In genomic region chr11:62540804-62541671, GRCh38 we compare ENCODE assay signal across 7 cellular contexts. TPM values are rescaled to one million over a fixed set of nuclear protein-coding genes. Genes with fewer than 3 reads are reported as not detected.
DNase-seq lines count a peak whose midpoint lies in the region; ATAC-seq and TF ChIP-seq lines count a peak whose summit lies in the region.

No MANE protein-coding gene starts in this region.

- H3K4me3 ChIP-seq in epithelial cell of esophagus (ENCODE audit: low read length) = peak overlapping the region; percentile 67
- peak overlapping the region in 3 of 4 donors; percentile 80 to 100 (median 97) for H3K4me3 ChIP-seq in sigmoid colon

- H3K36me3 ChIP-seq in sigmoid colon = peaks cover 0 to 4% (median 2%) of the 10 kb centered on the region in 4 donors

- H3K4me1 ChIP-seq in sigmoid colon = peaks cover 0 to 85% (median 68%) of the 10 kb centered on the region in 4 donors

- DNase-seq in RPMI8226 (peak; percentile 86), epithelial cell of esophagus (ENCODE audit: low read depth) (no peak), sigmoid colon (peak; percentile 75), DMS79 (lab: John Stamatoyannopoulos, UW) (no peak), GM03348 (ENCODE audit: low spot score) (no peak)

- peak overlapping the region; percentile 96 to 100 (median 98) for H3K27ac ChIP-seq in sigmoid colon

- TF ChIP-seq CTCF in epithelial cell of esophagus (IDR thresholded peaks at IDR 0.05; ENCODE audit: insufficient read depth, low read depth, low read length, missing control alignments) = no peak
- no peak for TF ChIP-seq CTCF in sigmoid colon (IDR thresholded peaks at IDR 0.05)

- ATAC-seq in GM18867 (IDR thresholded peaks at IDR 0.05; ENCODE audit: unreplicated experiment) (peak; percentile 34), HG02759 (IDR thresholded peaks at IDR 0.05; ENCODE audit: unreplicated experiment) (peak; percentile 52)

- WGBS in sigmoid colon, 2 donors = 37 to 39% methylated on average over 16 of the region's 16 CpGs

- TF ChIP-seq EP300 in sigmoid colon (IDR thresholded peaks at IDR 0.05) = no peak

- H3K9me3 ChIP-seq in sigmoid colon = no peaks in the 10 kb centered on the region

- intact Hi-C loops in sigmoid colon (cut with DNase I) = no loop called here

- no peaks in the 10 kb centered on the region for H3K27me3 ChIP-seq in sigmoid colon

- TF ChIP-seq POLR2A in sigmoid colon (IDR thresholded peaks at IDR 0.05) = no peak

RNA-seq across cellular contexts. Expression of gene AHNAK, which starts 5.6 kb away (rescaled TPM):
- 1,000 to 10,000 TPM in 2 of 4 donors, 100 to 1,000 TPM in 2; 751 to 1,294 (median 1,065) TPM for total RNA-seq in sigmoid colon
- 100 to 1,000 TPM in 1 of 3 donors, 10 to 100 TPM in 2; 82.3 to 141 (median 85.5) TPM for polyA plus RNA-seq in sigmoid colon

RNA-seq across cellular contexts. Expression of gene EEF1G, which starts 32.7 kb away (rescaled TPM):
- total RNA-seq in sigmoid colon = 1,000 to 10,000 TPM; 1,344 to 1,788 (median 1,576) TPM
- 1,000 to 10,000 TPM; 1,418 to 2,108 (median 1,957) TPM for polyA plus RNA-seq in sigmoid colon

RNA-seq across cellular contexts. Expression of gene TUT1, which starts 50.3 kb away (rescaled TPM):
- total RNA-seq in sigmoid colon = 1 to 10 TPM; 5.4 to 7.1 (median 6.2) TPM
- 10 to 100 TPM in 1 of 3 donors, 1 to 10 TPM in 2; 5.3 to 16.8 (median 6.0) TPM for polyA plus RNA-seq in sigmoid colon

Comparison
In these comparisons a context has a peak if more than half of its experiments do, and no peak if none do; other contexts are left out.
1. DNase-seq: peak in RPMI8226 (single experiment) and sigmoid colon (single experiment); none in epithelial cell of esophagus (single experiment), DMS79 (single experiment) and GM03348 (single experiment).